ENCODE assay signal across 29 cellular contexts in genomic region chr1:202702088-202702487, GRCh38. TPM values are rescaled to one million over a fixed set of nuclear protein-coding genes. Genes with fewer than 3 reads are reported as not detected.
"Had no signal": no experiment of that assay in that cellular context is flagged by ENCODE, and none has a peak within 500 bp of the region (broad histone marks: within the 10 kb centered on the region; RNA-seq: fewer than 3 reads in every experiment).

No MANE protein-coding gene starts in this region.

- H3K27me3 ChIP-seq: colonic mucosa, upper lobe of left lung had no signal

- ATAC-seq: esophagus mucosa; gastrocnemius medialis; heart left ventricle; left lobe of liver; mucosa of descending colon; natural killer cell treated with Interleukin-12 subunit alpha and Interleukin-12 subunit beta and Interleukin-15 and Interleukin-18, amount 100 ng/mL, for 72 hours; right cardiac atrium; stimulated activated naive B cell treated with anti-CD40 and anti-IgM and Interleukin-4, amounts not matched to agents 10 μg/mL and 1 μg/mL and 100 μg/mL, for 72 hours had no signal

- H3K9me3 ChIP-seq: colonic mucosa, gastrocnemius medialis, heart left ventricle, mucosa of descending colon, prostate gland, thoracic aorta, tibial nerve, upper lobe of left lung, vagina had no signal

- H3K79me2 ChIP-seq: hepatocyte had no signal

- H2AFZ ChIP-seq: hepatocyte had no signal

- DNase-seq: colonic mucosa; effector CD8-positive, alpha-beta T cell; endodermal cell; foreskin fibroblast; gastrocnemius medialis; heart left ventricle; kidney; mesenchymal stem cell; mucosa of descending colon; naive B cell; right cardiac atrium; stimulated activated CD4-positive, alpha-beta T cell treated with anti-CD3 and anti-CD28 coated beads, Interleukin-15, amount 100 ng/mL, for 24 hours; stimulated activated CD4-positive, alpha-beta T cell treated with anti-CD3 and anti-CD28 coated beads, Interleukin-2, amount 100 ng/mL, for 48 hours; stimulated activated naive B cell treated with anti-CD40 and anti-IgM and Interleukin-4, amounts not matched to agents 10 μg/mL and 1 μg/mL and 100 μg/mL, for 72 hours; upper lobe of left lung had no signal

- H3K27ac ChIP-seq: colonic mucosa, epithelial cell of prostate, gastrocnemius medialis, heart left ventricle, hepatocyte, prostate gland, skin epidermis, thoracic aorta, tibial nerve, upper lobe of left lung, vagina had no signal

- H3K4me2 ChIP-seq: hepatocyte had no signal

- H3K4me1 ChIP-seq: colonic mucosa, gastrocnemius medialis, heart left ventricle, prostate gland, tibial nerve, upper lobe of left lung, vagina had no signal

- H3K4me3 ChIP-seq: colonic mucosa, gastrocnemius medialis, heart left ventricle, hepatocyte, mucosa of descending colon, prostate gland, skin epidermis, thoracic aorta, tibial nerve, upper lobe of left lung, vagina had no signal

- H3K36me3 ChIP-seq: colonic mucosa, gastrocnemius medialis, heart left ventricle, prostate gland, thoracic aorta, tibial nerve, upper lobe of left lung, vagina had no signal

RNA-seq across cellular contexts. Expression of gene SYT2, which starts 8.2 kb away (rescaled TPM):
- total RNA-seq: esophagus mucosa; gastrocnemius medialis; glomerular endothelial cell; left lobe of liver; lower leg skin; lung microvascular endothelial cell; natural killer cell treated with Interleukin-12 subunit alpha and Interleukin-12 subunit beta and Interleukin-15 and Interleukin-18, amount 100 ng/mL, for 72 hours; osteocyte; right cardiac atrium; vagina had no signal
